11 cellular contexts compared by ENCODE assay signal in genomic region chr4:134122903-134123302, GRCh38.
"Had no signal": no experiment of that assay in that cellular context is flagged by ENCODE, and none has a peak within 500 bp of the region (broad histone marks: within the 10 kb centered on the region; RNA-seq: fewer than 3 reads in every experiment).

No MANE protein-coding gene starts in this region.

- H3K4me3 ChIP-seq: GM23248, GM23338, HAP-1 had no signal

- DNase-seq: GM23248, GOT3, H7, H9, HCEC 1CT, HFFc6 had no signal

- H3K9me3 ChIP-seq: HAP-1 had no signal

- H3K4me1 ChIP-seq: HAP-1 had no signal

- H2AFZ ChIP-seq: GM23248, GM23338 had no signal

- H3K36me3 ChIP-seq: HAP-1 had no signal

- H3K27ac ChIP-seq: GM23248 had no signal

- H3K9ac ChIP-seq: GM23248 had no signal

- FAIRE-seq: H1, H54 had no signal

- ATAC-seq: GM23338, HCT116 had no signal

- H3K4me2 ChIP-seq: GM23338 had no signal
